11 cellular contexts compared by ENCODE assay signal in genomic region chr7:107971613-107972012, GRCh38. TPM values are rescaled to one million over a fixed set of nuclear protein-coding genes. Genes with fewer than 3 reads are reported as not detected.
DNase-seq lines count a peak whose midpoint lies in the region; ATAC-seq and TF ChIP-seq lines count a peak whose summit lies in the region.
"Had no signal": no experiment of that assay in that cellular context is flagged by ENCODE, and none has a peak within 500 bp of the region (broad histone marks: within the 10 kb centered on the region; RNA-seq: fewer than 3 reads in every experiment).

No MANE protein-coding gene starts in this region.

- no peaks in the 10 kb centered on the region for H3K27me3 Mint-ChIP-seq in MCF 10A (ENCODE audit: insufficient read depth, unreplicated experiment)
- H3K27me3 Mint-ChIP-seq in stimulated activated naive B cell treated with anti-CD40 and anti-IgM and Interleukin-4, amounts not matched to agents 10 μg/mL and 1 μg/mL and 100 μg/mL, for 72 hours = peaks cover 11 to 16% of the 10 kb centered on the region in 2 donors
- peaks cover 3% of the 10 kb centered on the region for H3K27me3 Mint-ChIP-seq in activated CD4-positive, alpha-beta T cell treated with anti-CD3 and anti-CD28 coated beads, Interleukin-2, amount 10 ng/mL, durations not matched to agents 24 days and 14 days
- H3K27me3 Mint-ChIP-seq in CD14-positive monocyte (ENCODE audit: low read depth in 3 of 3) = peaks cover 0 to 4% (median 2%) of the 10 kb centered on the region in 3 donors

- BruUV-seq in MCF 10A (replicated peaks; lab: Mats Ljungman, UMichigan) = no TSS peak

- peak overlapping the region; percentile 88 for H3K27ac Mint-ChIP-seq in MCF 10A (ENCODE audit: low read depth, unreplicated experiment)
- H3K27ac Mint-ChIP-seq in stimulated activated naive B cell treated with anti-CD40 and anti-IgM and Interleukin-4, amounts not matched to agents 10 μg/mL and 1 μg/mL and 100 μg/mL, for 72 hours = no peak overlapping the region
- H3K27ac Mint-ChIP-seq in activated CD4-positive, alpha-beta T cell treated with anti-CD3 and anti-CD28 coated beads, Interleukin-2, amount 10 ng/mL, durations not matched to agents 24 days and 14 days = no peak overlapping the region
- no peak overlapping the region for H3K27ac Mint-ChIP-seq in CD14-positive monocyte

- peaks cover 57% of the 10 kb centered on the region for H3K36me3 Mint-ChIP-seq in MCF 10A (ENCODE audit: insufficient read depth, unreplicated experiment)
- no peaks in the 10 kb centered on the region for H3K36me3 Mint-ChIP-seq in stimulated activated naive B cell treated with anti-CD40 and anti-IgM and Interleukin-4, amounts not matched to agents 10 μg/mL and 1 μg/mL and 100 μg/mL, for 72 hours
- no peaks in the 10 kb centered on the region for H3K36me3 Mint-ChIP-seq in activated CD4-positive, alpha-beta T cell treated with anti-CD3 and anti-CD28 coated beads, Interleukin-2, amount 10 ng/mL, durations not matched to agents 24 days and 14 days (ENCODE audit: low read depth)
- no peaks in the 10 kb centered on the region for H3K36me3 Mint-ChIP-seq in CD14-positive monocyte

- no peak for ATAC-seq in stimulated activated naive B cell treated with anti-CD40 and anti-IgM and Interleukin-4, amounts not matched to agents 10 μg/mL and 1 μg/mL and 100 μg/mL, for 72 hours (replicated peaks)

- intact Hi-C loops in MCF 10A (cut with micrococcal nuclease) = no loop called here
- intact Hi-C loops in activated CD4-positive, alpha-beta T cell treated with anti-CD3 and anti-CD28 coated beads, Interleukin-2, amount 10 ng/mL, durations not matched to agents 24 days and 14 days (cut with micrococcal nuclease) = no loop called here
- intact Hi-C loops in CD14-positive monocyte (cut with micrococcal nuclease) = no loop called here

- POLR2A ChIA-PET in MCF 10A (lab: Yijun Ruan, JAX) = interaction anchor here (1.1 to 13.1 kb wide), 13 partner anchors 14 to 92 kb away, joined by 4 to 337 read pairs (median 19); partner anchors contain the start of genes DLD and LAMB1

- H3K4me3 ChIP-seq in skeletal muscle cell (ENCODE audit: low read depth, low read length) = no peak overlapping the region
- H3K4me3 ChIP-seq: BLaER1 had no signal

- H3K9me3 Mint-ChIP-seq in MCF 10A (ENCODE audit: unreplicated experiment) (no peaks in the 10 kb centered on the region), CD14-positive monocyte (peaks cover 0 to 6% (median 0%) of the 10 kb centered on the region in 7 donors)
- no peaks in the 10 kb centered on the region for H3K9me3 Mint-ChIP-seq in stimulated activated naive B cell treated with anti-CD40 and anti-IgM and Interleukin-4, amounts not matched to agents 10 μg/mL and 1 μg/mL and 100 μg/mL, for 72 hours
- no peaks in the 10 kb centered on the region for H3K9me3 Mint-ChIP-seq in activated CD4-positive, alpha-beta T cell treated with anti-CD3 and anti-CD28 coated beads, Interleukin-2, amount 10 ng/mL, durations not matched to agents 24 days and 14 days

- DNase-seq in HCEC 1CT (peak; percentile 45), MCF 10A (ENCODE audit: unreplicated experiment) (peak; percentile 67), iris pigment epithelial cell (ENCODE audit: low read depth) (peak; percentile 28), skeletal muscle cell (ENCODE audit: low read depth) (peak; percentile 67), putamen (ENCODE audit: low spot score) (no peak), CD14-positive monocyte (ENCODE audit: low spot score) (no peak)
- DNase-seq in stimulated activated naive B cell treated with anti-CD40 and anti-IgM and Interleukin-4, amounts not matched to agents 10 μg/mL and 1 μg/mL and 100 μg/mL, for 72 hours = no peak
- no peak for DNase-seq in activated CD4-positive, alpha-beta T cell treated with anti-CD3 and anti-CD28 coated beads, Interleukin-2, amount 10 ng/mL, durations not matched to agents 24 days and 14 days
- DNase-seq: activated CD8-positive, alpha-beta memory T cell treated with anti-CD3 and anti-CD28 coated beads for 24 hours; NCI-H2029 had no signal

- TF ChIP-seq CTCF in MCF 10A (IDR thresholded peaks at IDR 0.05; ENCODE audit: unreplicated experiment) (no peak), CD14-positive monocyte (IDR thresholded peaks at IDR 0.05) (no peak)

- peak overlapping the region; percentile 36 for H3K4me3 Mint-ChIP-seq in MCF 10A (ENCODE audit: unreplicated experiment)
- no peak overlapping the region for H3K4me3 Mint-ChIP-seq in stimulated activated naive B cell treated with anti-CD40 and anti-IgM and Interleukin-4, amounts not matched to agents 10 μg/mL and 1 μg/mL and 100 μg/mL, for 72 hours
- no peak overlapping the region for H3K4me3 Mint-ChIP-seq in activated CD4-positive, alpha-beta T cell treated with anti-CD3 and anti-CD28 coated beads, Interleukin-2, amount 10 ng/mL, durations not matched to agents 24 days and 14 days
- no peak overlapping the region for H3K4me3 Mint-ChIP-seq in CD14-positive monocyte

- CTCF ChIA-PET in MCF 10A (lab: Yijun Ruan, JAX) = interaction anchor here (1.5 kb wide), 1 partner anchor 45 kb away, joined by 4 read pairs; no protein-coding TSS in a partner anchor

- H3K4me1 Mint-ChIP-seq in MCF 10A (ENCODE audit: insufficient read depth, unreplicated experiment) = peaks cover 33% of the 10 kb centered on the region
- H3K4me1 Mint-ChIP-seq in stimulated activated naive B cell treated with anti-CD40 and anti-IgM and Interleukin-4, amounts not matched to agents 10 μg/mL and 1 μg/mL and 100 μg/mL, for 72 hours = no peaks in the 10 kb centered on the region
- H3K4me1 Mint-ChIP-seq in activated CD4-positive, alpha-beta T cell treated with anti-CD3 and anti-CD28 coated beads, Interleukin-2, amount 10 ng/mL, durations not matched to agents 24 days and 14 days = no peaks in the 10 kb centered on the region
- H3K4me1 Mint-ChIP-seq in CD14-positive monocyte = peaks cover 5% of the 10 kb centered on the region

RNA-seq across cellular contexts. Expression of gene LAMB1, which starts 31.3 kb away (rescaled TPM):
- 199 and 275 TPM in 2 replicates for total RNA-seq in MCF 10A (2022)
- 0.12 TPM in 1 of 2 replicates, not detected in the other for total RNA-seq in activated CD4-positive, alpha-beta T cell treated with anti-CD3 and anti-CD28 coated beads, Interleukin-2, amount 10 ng/mL, durations not matched to agents 24 days and 14 days
- under 1 TPM in 1 of 2 donors, not detected in 1; 0.42 TPM for polyA plus RNA-seq in CD14-positive monocyte

Comparison
In these comparisons a context has a peak if more than half of its experiments do, and no peak if none do; other contexts are left out.
1. DNase-seq: peak in HCEC 1CT (single experiment), MCF 10A (single experiment), iris pigment epithelial cell (single experiment) and skeletal muscle cell (single experiment); none in stimulated activated naive B cell treated with anti-CD40 and anti-IgM and Interleukin-4, amounts not matched to agents 10 μg/mL and 1 μg/mL and 100 μg/mL, for 72 hours (single experiment), putamen (single experiment), activated CD4-positive, alpha-beta T cell treated with anti-CD3 and anti-CD28 coated beads, Interleukin-2, amount 10 ng/mL, durations not matched to agents 24 days and 14 days (single experiment) and CD14-positive monocyte (single experiment).
2. RNA of gene LAMB1, which starts 31.3 kb away (total RNA-seq): 199 to 275 TPM in MCF 10A; 0.12 TPM in activated CD4-positive, alpha-beta T cell treated with anti-CD3 and anti-CD28 coated beads, Interleukin-2, amount 10 ng/mL, durations not matched to agents 24 days and 14 days; every median in the first group is over 100 times any median in the second.